ENCODE assay signal across 1 cellular context in genomic region chr1:67723126-67723525, GRCh38.
TF ChIP-seq lines count a peak whose summit lies in the region.

No MANE protein-coding gene starts in this region.

TF ChIP-seq in K562, 482 proteins besides CTCF, POLR2A, EP300 and RAD21:
- TF ChIP-seq SRF (CRISPR knock-in tag; IDR thresholded peaks at IDR 0.05) = peak in 1 of 2 experiments; percentile 74; a peak in 1 of 4 replicates
- TF ChIP-seq FOXK1 (CRISPR knock-in tag; IDR thresholded peaks at IDR 0.05; ENCODE audit: borderline replicate concordance) = no peak
